Comparison of ENCODE assay signal across 8 cellular contexts in the genomic region with DNA sequence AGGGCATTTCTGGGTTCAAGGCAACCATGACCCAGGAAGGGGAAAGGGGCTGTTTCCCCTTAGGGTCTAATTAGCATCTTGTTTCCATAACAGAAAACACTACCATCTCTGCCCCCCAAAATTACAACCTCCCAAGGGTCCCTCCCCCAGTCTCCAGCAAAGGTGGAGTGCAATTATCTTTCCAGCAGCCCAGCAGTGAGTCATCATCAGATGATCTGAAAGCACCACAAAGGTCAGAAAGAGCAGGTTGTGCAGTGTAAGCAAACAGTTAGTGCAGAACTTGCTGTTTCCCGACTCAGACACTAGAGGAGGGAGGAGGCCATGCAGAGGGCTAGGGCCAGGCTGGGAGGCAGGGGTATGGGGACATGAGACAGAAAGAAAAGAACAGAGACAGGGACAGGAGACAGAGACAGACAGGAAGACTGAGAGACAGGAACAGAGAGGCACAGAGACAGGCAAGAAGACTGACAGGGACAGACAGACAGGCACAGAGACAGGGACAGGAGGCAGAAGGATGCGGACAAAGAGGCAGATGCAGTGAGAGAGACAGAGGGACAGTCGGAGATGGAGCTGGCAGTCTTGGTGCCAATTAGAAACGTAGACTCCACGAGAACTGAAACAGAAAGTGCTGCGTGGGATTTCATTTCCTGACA.
DNase-seq lines count a peak whose midpoint lies in the region; ATAC-seq, FAIRE-seq and TF ChIP-seq lines count a peak whose summit lies in the region.

No MANE protein-coding gene starts in this region.

- FAIRE-seq in GM12892 (lab: Jason Lieb, UNC): peak; percentile 86

- H3K4me1 ChIP-seq in endocrine pancreas (ENCODE audit: control insufficient read depth, insufficient read depth, low read length) (no peaks in the 10 kb centered on the region), mucosa of stomach (ENCODE audit: control insufficient read depth, insufficient read depth, low read length) (peaks cover 43% of the 10 kb centered on the region)

- no peaks in the 10 kb centered on the region for H3K36me3 ChIP-seq in endocrine pancreas (ENCODE audit: control insufficient read depth, insufficient read depth, low read length)
- H3K36me3 ChIP-seq in mucosa of stomach (ENCODE audit: control insufficient read depth, insufficient read depth, low read length): no peaks in the 10 kb centered on the region

- H3K9me3 ChIP-seq in endocrine pancreas (ENCODE audit: control insufficient read depth, low read length): no peaks in the 10 kb centered on the region
- no peaks in the 10 kb centered on the region for H3K9me3 ChIP-seq in mucosa of stomach (ENCODE audit: control insufficient read depth, low read length)

- H3K27me3 ChIP-seq in endocrine pancreas (ENCODE audit: control insufficient read depth, insufficient read depth, low read length) (no peaks in the 10 kb centered on the region), mucosa of stomach (ENCODE audit: control insufficient read depth, insufficient read depth, low read length) (no peaks in the 10 kb centered on the region)

- TF ChIP-seq POLR2A in GM12892 (IDR thresholded peaks at IDR 0.05; ENCODE audit: low read depth, low read length): peak; percentile 56

- ATAC-seq in HG02798 (IDR thresholded peaks at IDR 0.05; ENCODE audit: poor library complexity, unreplicated experiment): peak; percentile 91
- peak; percentile 97 for ATAC-seq in stimulated activated naive CD8-positive, alpha-beta T cell treated with anti-CD3 and anti-CD28 coated beads, Interleukin-15, Interleukin-2, amounts not matched to agents 100 U/mL and 50 U/mL, for 24 hours

- H3K4me3 ChIP-seq in endocrine pancreas (ENCODE audit: control insufficient read depth, insufficient read depth, low read length) (no peak overlapping the region), mucosa of stomach (ENCODE audit: low read length) (peak overlapping the region; percentile 17)

- H3K9ac ChIP-seq in endocrine pancreas (ENCODE audit: control insufficient read depth, insufficient read depth, low read length) (peak overlapping the region; percentile 45), mucosa of stomach (ENCODE audit: low read length) (peak overlapping the region; percentile 51)

- peak; percentile 99 for DNase-seq in A172 (ENCODE audit: low spot score)
- DNase-seq in GM12892 (ENCODE audit: insufficient read length): no peak
- DNase-seq in NCI-H1417 treated with DMSO at 0.1 percent for 48 hours (lab: John Stamatoyannopoulos, UW): peak; percentile 9
- DNase-seq in activated CD4-positive, alpha-beta T cell treated with anti-CD3 and anti-CD28 coated beads for 24 hours (ENCODE audit: low read depth in 2 of 2): peak; percentile 26 to 28
- peak; percentile 61 for DNase-seq in stimulated activated naive CD8-positive, alpha-beta T cell treated with anti-CD3 and anti-CD28 coated beads, Interleukin-15, Interleukin-2, amounts not matched to agents 100 U/mL and 50 U/mL, for 24 hours
